ENCODE assay signal across 12 cellular contexts in the genomic region with DNA sequence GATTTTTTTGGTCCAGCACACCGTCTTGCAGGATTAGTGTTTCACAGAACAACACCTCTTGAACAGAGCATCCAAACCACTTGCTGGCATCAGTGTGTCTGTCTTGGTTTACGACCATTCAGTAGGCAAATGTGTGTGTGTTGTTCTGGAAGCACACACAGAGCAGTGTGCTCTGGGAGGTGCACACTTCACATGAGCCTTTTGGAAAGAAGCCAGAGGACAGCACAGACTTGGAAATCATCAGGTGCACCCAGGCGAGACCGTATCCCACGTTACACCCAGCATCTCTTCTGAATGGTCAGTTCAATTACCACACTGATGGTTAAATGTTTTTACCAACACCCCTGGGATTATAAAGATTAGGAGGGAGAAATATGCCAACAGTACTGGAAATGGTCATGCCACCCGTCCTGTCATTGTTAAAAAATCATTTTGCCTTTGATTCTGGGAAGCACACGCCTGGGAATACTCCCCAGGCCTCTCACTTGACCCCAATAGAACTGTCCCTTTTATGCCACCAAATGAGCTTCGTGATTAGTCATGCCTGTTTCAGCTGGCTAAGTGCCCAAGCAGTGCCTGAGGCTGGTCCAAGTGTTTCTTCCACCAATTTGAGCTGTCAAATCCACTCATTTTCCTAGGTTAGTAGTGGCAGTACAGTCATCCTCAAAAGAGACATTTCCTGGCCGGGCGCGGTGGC.
DNase-seq lines count a peak whose midpoint lies in the region; ATAC-seq and TF ChIP-seq lines count a peak whose summit lies in the region.
"Had no signal": no experiment of that assay in that cellular context is flagged by ENCODE, and none has a peak within 500 bp of the region (broad histone marks: within the 10 kb centered on the region; RNA-seq: fewer than 3 reads in every experiment).

No MANE protein-coding gene starts in this region.

- TF ChIP-seq CTCF in sigmoid colon (IDR thresholded peaks at IDR 0.05) (no peak), GM10248 (IDR thresholded peaks at IDR 0.05; ENCODE audit: control extremely low read depth, extremely low read depth, low read depth, missing control alignments) (no peak), WTC11 (IDR thresholded peaks at IDR 0.05) (no peak)

- H3K9me3 Mint-ChIP-seq in WTC11, result 0 out of 2 replicates have a peak, but pooled peaks cover 3% of the 10 kb centered on the region

- no peaks in the 10 kb centered on the region for H3K27me3 ChIP-seq in sigmoid colon
- H3K27me3 ChIP-seq: upper lobe of right lung had no signal

- CTCF ChIA-PET in GM10248 (lab: Yijun Ruan, JAX), result interaction anchor here (0.9 to 1.7 kb wide), 5 partner anchors 14 to 109 kb away, joined by 3 to 5 read pairs (median 4); no protein-coding TSS in a partner anchor
- CTCF ChIA-PET in WTC11 (lab: Charles Lee), result no interaction called here

- no peak overlapping the region for H3K4me3 Mint-ChIP-seq in WTC11

- H3K4me1 Mint-ChIP-seq in WTC11, result no peaks in the 10 kb centered on the region

- 31 to 55% methylated on average over 10 of the region's 11 CpGs for WGBS in sigmoid colon, 2 donors

- peak overlapping the region; percentile 22 to 73 (median 60) for H3K27ac ChIP-seq in sigmoid colon
- H3K27ac ChIP-seq: 22Rv1, upper lobe of right lung had no signal

- POLR2A ChIA-PET in GM10248 (lab: Yijun Ruan, JAX), result no interaction called here
- POLR2A ChIA-PET in WTC11 (lab: Charles Lee), result no interaction called here

- no peaks in the 10 kb centered on the region for H3K36me3 Mint-ChIP-seq in WTC11

- TF ChIP-seq EP300 in sigmoid colon (IDR thresholded peaks at IDR 0.05), result no peak

- no peaks in the 10 kb centered on the region for H3K27me3 Mint-ChIP-seq in WTC11 (ENCODE audit: low read depth)

- DNase-seq in DMS 273 (lab: John Stamatoyannopoulos, UW; ENCODE audit: unreplicated experiment) (peak; percentile 42), DMS 273 treated with DMSO at 0.1 percent for 48 hours (lab: John Stamatoyannopoulos, UW) (no peak), NCI-H446 treated with DMSO at 0.1 percent for 48 hours (lab: John Stamatoyannopoulos, UW) (peak; percentile 72), cerebellar cortex (ENCODE audit: low spot score) (peak; percentile 16), sigmoid colon (peak; percentile 70), GM10248 (ENCODE audit: extremely low spot score) (no peak), WTC11 (ENCODE audit: low spot score) (no peak)
- DNase-seq: activated CD4-positive, alpha-beta T cell treated with anti-CD3 and anti-CD28 coated beads, Interleukin-2, amount 50 U/mL, for 4 hours; activated naive CD4-positive, alpha-beta T cell treated with Interleukin-2 at 50 U/mL for 16 hours; upper lobe of right lung had no signal

- intact Hi-C loops in sigmoid colon (cut with DNase I), result no loop called here

- H3K27ac Mint-ChIP-seq in WTC11, result no peak overlapping the region

- TF ChIP-seq POLR2A in sigmoid colon (IDR thresholded peaks at IDR 0.05), result no peak

- no peak for ATAC-seq in WTC11
- ATAC-seq in HG03565 (IDR thresholded peaks at IDR 0.05; ENCODE audit: unreplicated experiment), result no peak
- ATAC-seq: upper lobe of right lung had no signal

- no peaks in the 10 kb centered on the region for H3K9me3 ChIP-seq in sigmoid colon
- H3K9me3 ChIP-seq: upper lobe of right lung had no signal

- no peak overlapping the region for H3K4me3 ChIP-seq in sigmoid colon
- H3K4me3 ChIP-seq: upper lobe of right lung had no signal

- peaks cover 0 to 24% (median 19%) of the 10 kb centered on the region in 4 donors for H3K4me1 ChIP-seq in sigmoid colon
- H3K4me1 ChIP-seq: upper lobe of right lung had no signal

- H3K36me3 ChIP-seq in sigmoid colon, result no peaks in the 10 kb centered on the region
- H3K36me3 ChIP-seq: upper lobe of right lung had no signal

TF ChIP-seq in WTC11, 78 proteins besides CTCF, POLR2A, EP300 and RAD21:
- TF ChIP-seq, protein P1, sequence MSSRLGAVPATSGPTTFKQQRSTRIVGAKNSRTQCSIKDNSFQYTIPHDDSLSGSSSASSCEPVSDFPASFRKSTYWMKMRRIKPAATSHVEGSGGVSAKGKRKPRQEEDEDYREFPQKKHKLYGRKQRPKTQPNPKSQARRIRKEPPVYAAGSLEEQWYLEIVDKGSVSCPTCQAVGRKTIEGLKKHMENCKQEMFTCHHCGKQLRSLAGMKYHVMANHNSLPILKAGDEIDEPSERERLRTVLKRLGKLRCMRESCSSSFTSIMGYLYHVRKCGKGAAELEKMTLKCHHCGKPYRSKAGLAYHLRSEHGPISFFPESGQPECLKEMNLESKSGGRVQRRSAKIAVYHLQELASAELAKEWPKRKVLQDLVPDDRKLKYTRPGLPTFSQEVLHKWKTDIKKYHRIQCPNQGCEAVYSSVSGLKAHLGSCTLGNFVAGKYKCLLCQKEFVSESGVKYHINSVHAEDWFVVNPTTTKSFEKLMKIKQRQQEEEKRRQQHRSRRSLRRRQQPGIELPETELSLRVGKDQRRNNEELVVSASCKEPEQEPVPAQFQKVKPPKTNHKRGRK (CRISPR knock-in tag; IDR thresholded peaks at IDR 0.05; ENCODE audit: borderline replicate concordance), result no peak
- TF ChIP-seq, protein P2, sequence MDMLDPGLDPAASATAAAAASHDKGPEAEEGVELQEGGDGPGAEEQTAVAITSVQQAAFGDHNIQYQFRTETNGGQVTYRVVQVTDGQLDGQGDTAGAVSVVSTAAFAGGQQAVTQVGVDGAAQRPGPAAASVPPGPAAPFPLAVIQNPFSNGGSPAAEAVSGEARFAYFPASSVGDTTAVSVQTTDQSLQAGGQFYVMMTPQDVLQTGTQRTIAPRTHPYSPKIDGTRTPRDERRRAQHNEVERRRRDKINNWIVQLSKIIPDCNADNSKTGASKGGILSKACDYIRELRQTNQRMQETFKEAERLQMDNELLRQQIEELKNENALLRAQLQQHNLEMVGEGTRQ (CRISPR knock-in tag; IDR thresholded peaks at IDR 0.05), result no peak
- no peak for TF ChIP-seq GRHL2 (CRISPR knock-in tag; IDR thresholded peaks at IDR 0.05; ENCODE audit: insufficient replicate concordance, severe bottlenecking)
- no peak for TF ChIP-seq TEAD4 (CRISPR knock-in tag; IDR thresholded peaks at IDR 0.05)
- TF ChIP-seq, protein P3, sequence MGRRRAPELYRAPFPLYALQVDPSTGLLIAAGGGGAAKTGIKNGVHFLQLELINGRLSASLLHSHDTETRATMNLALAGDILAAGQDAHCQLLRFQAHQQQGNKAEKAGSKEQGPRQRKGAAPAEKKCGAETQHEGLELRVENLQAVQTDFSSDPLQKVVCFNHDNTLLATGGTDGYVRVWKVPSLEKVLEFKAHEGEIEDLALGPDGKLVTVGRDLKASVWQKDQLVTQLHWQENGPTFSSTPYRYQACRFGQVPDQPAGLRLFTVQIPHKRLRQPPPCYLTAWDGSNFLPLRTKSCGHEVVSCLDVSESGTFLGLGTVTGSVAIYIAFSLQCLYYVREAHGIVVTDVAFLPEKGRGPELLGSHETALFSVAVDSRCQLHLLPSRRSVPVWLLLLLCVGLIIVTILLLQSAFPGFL (CRISPR knock-in tag; IDR thresholded peaks at IDR 0.05; ENCODE audit: borderline replicate concordance), result no peak
- TF ChIP-seq JAZF1 (CRISPR knock-in tag; IDR thresholded peaks at IDR 0.05), result no peak
- TF ChIP-seq TCF7 (CRISPR knock-in tag; IDR thresholded peaks at IDR 0.05; ENCODE audit: low read depth), result no peak
- TF ChIP-seq, protein P4, sequence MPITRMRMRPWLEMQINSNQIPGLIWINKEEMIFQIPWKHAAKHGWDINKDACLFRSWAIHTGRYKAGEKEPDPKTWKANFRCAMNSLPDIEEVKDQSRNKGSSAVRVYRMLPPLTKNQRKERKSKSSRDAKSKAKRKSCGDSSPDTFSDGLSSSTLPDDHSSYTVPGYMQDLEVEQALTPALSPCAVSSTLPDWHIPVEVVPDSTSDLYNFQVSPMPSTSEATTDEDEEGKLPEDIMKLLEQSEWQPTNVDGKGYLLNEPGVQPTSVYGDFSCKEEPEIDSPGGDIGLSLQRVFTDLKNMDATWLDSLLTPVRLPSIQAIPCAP (CRISPR knock-in tag; IDR thresholded peaks at IDR 0.05), result no peak

Comparison
In these comparisons a context has a peak if more than half of its experiments do, and no peak if none do; other contexts are left out.
1. DNase-seq: peak in DMS 273 (single experiment), NCI-H446 treated with DMSO at 0.1 percent for 48 hours (single experiment), cerebellar cortex (single experiment) and sigmoid colon (single experiment); none in DMS 273 treated with DMSO at 0.1 percent for 48 hours (single experiment), GM10248 (single experiment) and WTC11 (single experiment).